In the genomic region with DNA sequence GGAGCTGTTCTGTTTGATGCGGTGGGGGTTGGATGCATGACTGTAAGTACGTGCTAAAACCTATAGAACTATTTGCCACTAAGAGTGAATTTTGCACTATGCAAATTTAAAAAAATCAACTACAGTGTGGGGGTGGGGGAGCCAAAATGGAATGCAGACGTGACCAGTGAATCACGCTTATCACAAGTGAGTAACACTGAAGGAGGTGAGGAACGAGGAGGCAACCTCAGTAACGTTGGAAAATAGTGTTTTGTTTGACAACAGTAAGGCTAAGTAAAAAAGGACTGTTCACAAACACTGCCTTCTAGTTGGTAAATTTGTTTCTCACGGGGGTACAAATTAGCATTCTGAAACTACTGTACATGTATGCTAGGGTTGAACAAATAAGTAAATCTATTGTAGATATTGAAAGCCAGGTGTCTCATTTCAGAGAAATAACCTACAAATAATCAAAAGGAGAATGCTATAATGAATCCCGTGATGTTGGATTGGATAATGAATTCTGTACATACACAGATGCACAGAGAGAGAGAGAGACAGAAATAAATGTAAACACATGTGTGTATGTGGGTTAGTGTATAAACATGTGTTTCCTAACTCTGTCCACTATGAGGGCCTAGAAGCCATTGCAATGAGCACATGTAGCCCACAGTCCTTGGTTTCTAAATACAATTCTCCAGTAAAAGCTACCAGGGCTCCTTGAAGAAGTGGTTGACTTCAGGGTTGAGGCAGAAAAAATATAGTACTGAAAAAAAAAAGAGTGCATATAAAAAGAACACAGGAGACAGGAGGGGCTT, we compare ENCODE assay signal across 31 cellular contexts.
DNase-seq lines count a peak whose midpoint lies in the region; ATAC-seq, FAIRE-seq and TF ChIP-seq lines count a peak whose summit lies in the region.
"Had no signal": no experiment of that assay in that cellular context is flagged by ENCODE, and none has a peak within 500 bp of the region (broad histone marks: within the 10 kb centered on the region; RNA-seq: fewer than 3 reads in every experiment).

No MANE protein-coding gene starts in this region.

- H2AFZ ChIP-seq in HepG2 (ENCODE audit: low read length): no peak overlapping the region
- H2AFZ ChIP-seq in astrocyte (ENCODE audit: low read depth, low read length): no peak overlapping the region

- H3K4me2 ChIP-seq in HepG2 (ENCODE audit: low read depth, low read length): no peak overlapping the region
- H3K4me2 ChIP-seq in astrocyte (ENCODE audit: low read length): peak overlapping the region; percentile 59
- H3K4me2 ChIP-seq: KMS-11 had no signal

- intact Hi-C loops in HepG2 (cut with micrococcal nuclease; ENCODE audit: unreplicated experiment): loop anchor here (1.0 to 5.0 kb wide), 2 partner anchors 66 to 203 kb away; a partner anchor contains a TSS
- intact Hi-C loops in right lobe of liver (cut with DNase I): no loop called here

- H3K27me3 Mint-ChIP-seq in astrocyte (ENCODE audit: low read depth, unreplicated experiment): peaks cover 21% of the 10 kb centered on the region
- H3K27me3 Mint-ChIP-seq in naive thymus-derived CD8-positive, alpha-beta T cell: peaks cover 2 to 16% (median 8%) of the 10 kb centered on the region in 5 donors
- H3K27me3 Mint-ChIP-seq: stimulated activated naive CD8-positive, alpha-beta T cell treated with anti-CD3 and anti-CD28 coated beads, Interleukin-15, Interleukin-2, amounts not matched to agents 100 ng/mL and 50 ng/mL, for 24 hours had no signal

- no peak for TF ChIP-seq CTCF in HepG2 (CRISPR knock-in tag; IDR thresholded peaks at IDR 0.05)
- TF ChIP-seq CTCF in right lobe of liver (IDR thresholded peaks at IDR 0.05): no peak
- TF ChIP-seq CTCF in astrocyte (IDR thresholded peaks at IDR 0.05; ENCODE audit: insufficient read depth, low read depth, low read length): no peak

- H3K79me2 ChIP-seq in HepG2 (ENCODE audit: insufficient read depth, low read length) (no peaks in the 10 kb centered on the region), astrocyte (ENCODE audit: insufficient read depth, low read length) (no peaks in the 10 kb centered on the region)

- no peak for DNase-seq in HepG2 (ENCODE audit: low spot score)
- no peak for DNase-seq in right lobe of liver
- peak; percentile 73 for DNase-seq in astrocyte (ENCODE audit: low read depth)
- DNase-seq in fibroblast of peridontal ligament (ENCODE audit: extremely low read depth): peak; percentile 50
- no peak for DNase-seq in urothelium cell line (ENCODE audit: low spot score)
- DNase-seq in naive thymus-derived CD8-positive, alpha-beta T cell: no peak
- DNase-seq: activated B cell treated with CpG ODN at 0.5 μM for 24 hours; activated CD4-positive, alpha-beta T cell treated with anti-CD3 and anti-CD28 coated beads, Interleukin-2, amount 50 U/mL, for 1 hour; activated naive CD4-positive, alpha-beta T cell treated with Interleukin-2 at 50 U/mL for 16 hours; activated T-cell treated with anti-CD3 and anti-CD28 coated beads, Interleukin-2, amount 50 U/mL, for 72 hours; COR-L47; DMS53; GDM1; islet precursor cell; NCI-H2029 treated with DMSO at 0.1 percent for 48 hours; NCI-H2227 treated with DMSO at 0.1 percent for 48 hours; NCI-H748 treated with DMSO at 0.1 percent for 48 hours; Peyer's patch; right cardiac atrium; stimulated activated CD4-positive, alpha-beta T cell treated with anti-CD3 and anti-CD28 coated beads, Interleukin-2, amount 100 ng/mL, for 24 hours; testis had no signal

- H3K4me3 ChIP-seq in HepG2 (replicated peaks in 1 of 3; ENCODE audit: insufficient read depth in 1 of 3, low read depth in 2 of 3, low read length in 3 of 3) (no peak overlapping the region), right lobe of liver (no peak overlapping the region), astrocyte (ENCODE audit: insufficient read depth, low read depth, low read length) (no peak overlapping the region)
- H3K4me3 ChIP-seq: Peyer's patch, spleen, testis had no signal

- in situ Hi-C loops in HepG2 (cut with HindIII; ENCODE audit: extremely low pct_ligation_motif_present, low pct_unique_long_range_greater_than_20kb): no loop called here

- BruUV-seq in HepG2 (replicated peaks; lab: Mats Ljungman, UMichigan): no TSS peak

- POLR2A ChIA-PET in HepG2 (lab: Yijun Ruan, JAX): interaction anchor here (1.0 to 3.9 kb wide), 2 partner anchors 11 to 26 kb away, joined by 3 to 31 read pairs; no protein-coding TSS in a partner anchor
- POLR2A ChIA-PET in naive thymus-derived CD8-positive, alpha-beta T cell (lab: Charles Lee): no interaction called here

- TF ChIP-seq POLR2A in HepG2 (IDR thresholded peaks at IDR 0.05; ENCODE audit: insufficient read depth in 1 of 2, low read depth in 2 of 2, low read length in 2 of 2): no peak
- TF ChIP-seq POLR2A in right lobe of liver (IDR thresholded peaks at IDR 0.05): no peak

- TF ChIP-seq EP300 in HepG2 (IDR thresholded peaks at IDR 0.05; ENCODE audit: low read depth in 2 of 2, low read length in 2 of 2): no peak
- TF ChIP-seq EP300 in HepG2 (CRISPR knock-in tag; IDR thresholded peaks at IDR 0.05; ENCODE audit: borderline replicate concordance): no peak

- H3K4me3 Mint-ChIP-seq in astrocyte (ENCODE audit: unreplicated experiment): no peak overlapping the region
- H3K4me3 Mint-ChIP-seq in naive thymus-derived CD8-positive, alpha-beta T cell: no peak overlapping the region
- H3K4me3 Mint-ChIP-seq: activated B cell treated with CpG ODN at 0.5 μM for 24 hours; activated T-cell treated with anti-CD3 and anti-CD28 coated beads, Interleukin-2, amount 50 U/mL, for 72 hours; mesothelial cell of epicardium; stimulated activated naive CD8-positive, alpha-beta T cell treated with anti-CD3 and anti-CD28 coated beads, Interleukin-15, Interleukin-2, amounts not matched to agents 100 ng/mL and 50 ng/mL, for 24 hours had no signal

- H3K9me3 ChIP-seq in HepG2 (ENCODE audit: low read length) (peaks cover 7% of the 10 kb centered on the region; the same call in 1 of the 2 replicates), right lobe of liver (no peaks in the 10 kb centered on the region), astrocyte (ENCODE audit: insufficient read depth, low read depth, low read length) (peaks cover 2% of the 10 kb centered on the region)
- H3K9me3 ChIP-seq: Peyer's patch, testis had no signal

- CTCF ChIA-PET in HepG2 (lab: Yijun Ruan, JAX; ENCODE audit: low intra/inter-chr PET ratio, low total read pairs): no interaction called here

- peaks cover 22% of the 10 kb centered on the region for H3K4me1 Mint-ChIP-seq in astrocyte (ENCODE audit: low read depth, unreplicated experiment)
- H3K4me1 Mint-ChIP-seq in naive thymus-derived CD8-positive, alpha-beta T cell: no peaks in the 10 kb centered on the region
- H3K4me1 Mint-ChIP-seq: activated B cell treated with CpG ODN at 0.5 μM for 24 hours, mesothelial cell of epicardium had no signal

- H3K36me3 ChIP-seq in HepG2 (replicated peaks in 1 of 2; ENCODE audit: control insufficient read depth in 1 of 2, insufficient read depth in 2 of 2, low read length in 2 of 2) (no peaks in the 10 kb centered on the region), right lobe of liver (no peaks in the 10 kb centered on the region), astrocyte (ENCODE audit: insufficient read depth, low read length) (no peaks in the 10 kb centered on the region)
- H3K36me3 ChIP-seq: Peyer's patch, spleen had no signal

- no peaks in the 10 kb centered on the region for H4K20me1 ChIP-seq in HepG2 (ENCODE audit: insufficient read depth, low read length)
- H4K20me1 ChIP-seq in astrocyte (ENCODE audit: insufficient read depth, low read length): no peaks in the 10 kb centered on the region

- ATAC-seq in HepG2 (no peak), right lobe of liver (no peak), HG03175 (IDR thresholded peaks at IDR 0.05; ENCODE audit: unreplicated experiment) (no peak), GM21390 (IDR thresholded peaks at IDR 0.05; ENCODE audit: unreplicated experiment) (no peak)
- no peak for ATAC-seq in naive thymus-derived CD8-positive, alpha-beta T cell
- ATAC-seq: activated T-cell treated with anti-CD3 and anti-CD28 coated beads, Interleukin-2, amount 50 U/mL, for 72 hours; right cardiac atrium had no signal

- FAIRE-seq in HepG2 (lab: Jason Lieb, UNC) (no peak), astrocyte (lab: Jason Lieb, UNC) (peak; percentile 72), urothelium cell line (lab: Jason Lieb, UNC) (peak; percentile 84)
- FAIRE-seq: colon, endothelial cell of umbilical vein had no signal

- H3K9me3 Mint-ChIP-seq in astrocyte (ENCODE audit: unreplicated experiment): peaks cover 20% of the 10 kb centered on the region
- peaks cover 6 to 39% (median 21%) of the 10 kb centered on the region in 9 donors for H3K9me3 Mint-ChIP-seq in naive thymus-derived CD8-positive, alpha-beta T cell

- H3K27ac Mint-ChIP-seq in astrocyte (ENCODE audit: unreplicated experiment): peak overlapping the region; percentile 21
- H3K27ac Mint-ChIP-seq in naive thymus-derived CD8-positive, alpha-beta T cell: no peak overlapping the region
- H3K27ac Mint-ChIP-seq: activated B cell treated with CpG ODN at 0.5 μM for 24 hours; activated T-cell treated with anti-CD3 and anti-CD28 coated beads, Interleukin-2, amount 50 U/mL, for 72 hours; mesothelial cell of epicardium; stimulated activated naive CD8-positive, alpha-beta T cell treated with anti-CD3 and anti-CD28 coated beads, Interleukin-15, Interleukin-2, amounts not matched to agents 100 ng/mL and 50 ng/mL, for 24 hours had no signal

- H3K9ac ChIP-seq in HepG2 (ENCODE audit: insufficient read depth, low read depth, low read length) (no peak overlapping the region), astrocyte (ENCODE audit: low read length) (peak overlapping the region; percentile 28)
- H3K9ac ChIP-seq: KMS-11 had no signal

- 46% methylated on average over 8 of the region's 8 CpGs for WGBS in HepG2 (ENCODE audit: low lambda C conversion rate)
- 74% methylated on average over 8 of the region's 8 CpGs for WGBS in right lobe of liver (ENCODE audit: insufficient coverage, low coverage, low lambda C conversion rate, missing lambda C conversion rate)

- peaks cover 8 to 26% of the 10 kb centered on the region in 2 experiments; a peak in 4 of 5 replicates for H3K27me3 ChIP-seq in HepG2 (ENCODE audit: control insufficient read depth in 1 of 2, insufficient read depth in 2 of 2, low read length in 2 of 2)
- no peaks in the 10 kb centered on the region for H3K27me3 ChIP-seq in right lobe of liver
- H3K27me3 ChIP-seq in astrocyte (ENCODE audit: insufficient read depth, low read length): no peaks in the 10 kb centered on the region
- H3K27me3 ChIP-seq: Peyer's patch, testis had no signal

- H3K4me1 ChIP-seq in HepG2 (ENCODE audit: insufficient read depth, low read length) (peaks cover 32% of the 10 kb centered on the region), right lobe of liver (no peaks in the 10 kb centered on the region), astrocyte (ENCODE audit: insufficient read depth, low read length) (peaks cover 22% of the 10 kb centered on the region)
- H3K4me1 ChIP-seq: Peyer's patch, spleen, testis had no signal

- peaks cover 2% of the 10 kb centered on the region for H3K36me3 Mint-ChIP-seq in astrocyte (ENCODE audit: low read depth, unreplicated experiment)
- peaks cover 0 to 18% (median 0%) of the 10 kb centered on the region in 3 donors for H3K36me3 Mint-ChIP-seq in naive thymus-derived CD8-positive, alpha-beta T cell
- H3K36me3 Mint-ChIP-seq: mesothelial cell of epicardium had no signal

- TF ChIP-seq RAD21 in HepG2 (CRISPR knock-in tag; IDR thresholded peaks at IDR 0.05): no peak

- H3K27ac ChIP-seq in HepG2 (ENCODE audit: extremely low read length, insufficient read depth, low read length) (no peak overlapping the region), right lobe of liver (no peak overlapping the region), astrocyte (ENCODE audit: low read depth, low read length) (peak overlapping the region; percentile 36)
- H3K27ac ChIP-seq: 22Rv1, C4-2B, KMS-11, Peyer's patch, spleen, testis had no signal

Comparison
In these comparisons a context has a peak if more than half of its experiments do, and no peak if none do; other contexts are left out.
1. DNase-seq: peak in astrocyte (single experiment) and fibroblast of peridontal ligament (single experiment); none in HepG2 (single experiment), right lobe of liver (0 of 3), urothelium cell line (single experiment) and naive thymus-derived CD8-positive, alpha-beta T cell (0 of 10).